ENCODE assay signal across 27 cellular contexts in the genomic region with DNA sequence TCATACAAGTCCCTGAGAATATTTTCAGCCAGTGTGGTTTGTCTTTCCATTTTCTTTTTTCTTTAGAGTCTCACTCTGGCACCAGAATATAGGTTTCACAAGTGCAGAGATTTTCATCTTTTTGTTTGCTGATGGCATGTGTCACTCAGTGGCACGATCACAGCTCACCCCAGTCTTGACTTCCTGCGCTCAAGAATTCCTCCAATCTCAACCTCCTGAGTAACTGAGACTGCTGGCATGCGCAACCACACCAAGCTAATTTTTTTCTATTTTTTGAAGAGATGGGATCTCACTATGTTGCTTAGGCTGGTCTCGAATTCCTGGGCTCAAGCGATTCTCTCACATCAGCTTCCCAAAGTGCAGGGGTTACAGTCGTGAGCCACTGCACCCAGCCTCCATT. TPM values are rescaled to one million over a fixed set of nuclear protein-coding genes. Genes with fewer than 3 reads are reported as not detected.
DNase-seq lines count a peak whose midpoint lies in the region; ATAC-seq and TF ChIP-seq lines count a peak whose summit lies in the region.
"Had no signal": no experiment of that assay in that cellular context is flagged by ENCODE, and none has a peak within 500 bp of the region (broad histone marks: within the 10 kb centered on the region; RNA-seq: fewer than 3 reads in every experiment).

No MANE protein-coding gene starts in this region.

- DNase-seq in RWPE2 (ENCODE audit: low spot score): no peak
- no peak for DNase-seq in chondrocyte (ENCODE audit: low spot score)
- DNase-seq in trophoblast cell: peak; percentile 68 to 89
- no peak for DNase-seq in SK-N-SH
- no peak for DNase-seq in NCI-H510A treated with DMSO at 0.1 percent for 48 hours (lab: John Stamatoyannopoulos, UW)
- DNase-seq in stimulated activated CD8-positive, alpha-beta memory T cell treated with anti-CD3 and anti-CD28 coated beads, Interleukin-4, amount 100 ng/mL, for 48 hours: no peak
- no peak for DNase-seq in kidney glomerular epithelial cell (lab: John Stamatoyannopoulos, UW)
- DNase-seq: Caco-2; CD8-positive, alpha-beta T cell; DMS 273 treated with DMSO at 0.1 percent for 48 hours; DMS79; EL; GDM1; Karpas-422; NCI-H1092 treated with DMSO at 0.1 percent for 48 hours; NCI-H1436 treated with DMSO at 0.1 percent for 48 hours; NCI-H187 treated with DMSO at 0.1 percent for 48 hours; NCI-H2171 treated with DMSO at 0.1 percent for 48 hours; NCI-H524 treated with DMSO at 0.1 percent for 48 hours; NCI-H774 had no signal

- H3K36me3 Mint-ChIP-seq in chondrocyte (ENCODE audit: low read depth): peaks cover 11% of the 10 kb centered on the region

- no peak for TF ChIP-seq CTCF in RWPE2 (IDR thresholded peaks at IDR 0.05; ENCODE audit: poor library complexity, severe bottlenecking)
- no peak for TF ChIP-seq CTCF in chondrocyte (IDR thresholded peaks at IDR 0.05)
- no peak for TF ChIP-seq CTCF in SK-N-SH (IDR thresholded peaks at IDR 0.05)

- H3K4me3 ChIP-seq in RWPE2 (ENCODE audit: severe bottlenecking) (no peak overlapping the region), trophoblast cell (ENCODE audit: low read depth, low read length) (no peak overlapping the region), SK-N-SH (ENCODE audit: low read depth in 2 of 2, low read length in 1 of 2) (no peak overlapping the region)
- H3K4me3 ChIP-seq: GM12878, SJSA1 had no signal

- no peak overlapping the region for H2BK12ac ChIP-seq in trophoblast cell (ENCODE audit: low read length)

- no peaks in the 10 kb centered on the region for H4K20me1 ChIP-seq in SK-N-SH (ENCODE audit: insufficient read depth)

- H3K27me3 Mint-ChIP-seq in chondrocyte (ENCODE audit: low read depth): no peaks in the 10 kb centered on the region
- H3K27me3 Mint-ChIP-seq: B cell had no signal

- no peaks in the 10 kb centered on the region for H3F3A ChIP-seq in SK-N-SH (replicated peaks; ENCODE audit: insufficient read depth)

- no peak overlapping the region for H3K18ac ChIP-seq in trophoblast cell (ENCODE audit: low read length)

- peak overlapping the region; percentile 93 for H3K27ac Mint-ChIP-seq in chondrocyte (ENCODE audit: unreplicated experiment)
- H3K27ac Mint-ChIP-seq: B cell; CD8-positive, alpha-beta T cell had no signal

- H3K27me3 ChIP-seq in RWPE2 (ENCODE audit: insufficient read depth, poor library complexity, severe bottlenecking) (no peaks in the 10 kb centered on the region), trophoblast cell (ENCODE audit: insufficient read depth, low read length) (no peaks in the 10 kb centered on the region), SK-N-SH (ENCODE audit: insufficient read depth) (no peaks in the 10 kb centered on the region)
- H3K27me3 ChIP-seq: SJSA1 had no signal

- H3K9me3 Mint-ChIP-seq in chondrocyte (ENCODE audit: low read depth): no peaks in the 10 kb centered on the region
- H3K9me3 Mint-ChIP-seq: CD8-positive, alpha-beta T cell had no signal

- H3K36me3 ChIP-seq in RWPE2 (ENCODE audit: low read depth) (peaks cover 22% of the 10 kb centered on the region), trophoblast cell (ENCODE audit: control insufficient read depth in 1 of 2, insufficient read depth in 2 of 2, low read length in 2 of 2) (peaks cover 0 to 5% of the 10 kb centered on the region in 2 experiments), SK-N-SH (replicated peaks in 1 of 2; ENCODE audit: control insufficient read depth in 1 of 2, insufficient read depth in 2 of 2, low read length in 1 of 2) (peaks cover 4 to 12% of the 10 kb centered on the region in 2 experiments)

- no peak overlapping the region for H2BK120ac ChIP-seq in trophoblast cell (ENCODE audit: insufficient read depth, low read length, poor library complexity)

- H3K9me3 ChIP-seq in RWPE2 (ENCODE audit: severe bottlenecking) (no peaks in the 10 kb centered on the region), trophoblast cell (ENCODE audit: insufficient read depth, low read depth, low read length) (no peaks in the 10 kb centered on the region), SK-N-SH (no peaks in the 10 kb centered on the region)
- H3K9me3 ChIP-seq: Caco-2, SJSA1 had no signal

- H3K14ac ChIP-seq in trophoblast cell (ENCODE audit: low read length): no peak overlapping the region

- no peak overlapping the region for H3K4ac ChIP-seq in trophoblast cell (ENCODE audit: low read depth, low read length)

- H3K4me1 ChIP-seq in RWPE2 (ENCODE audit: insufficient read depth, poor library complexity, severe bottlenecking): peaks cover 22% of the 10 kb centered on the region
- no peaks in the 10 kb centered on the region for H3K4me1 ChIP-seq in trophoblast cell (ENCODE audit: control insufficient read depth in 1 of 2, insufficient read depth in 2 of 2, low read length in 2 of 2)
- no peaks in the 10 kb centered on the region; a peak in 1 of 4 replicates for H3K4me1 ChIP-seq in SK-N-SH (ENCODE audit: control insufficient read depth in 1 of 2, insufficient read depth in 2 of 2, low read depth in 1 of 2, low read length in 1 of 2)
- H3K4me1 ChIP-seq: SJSA1 had no signal

- no peaks in the 10 kb centered on the region for H3K79me2 ChIP-seq in trophoblast cell (ENCODE audit: control insufficient read depth, insufficient read depth, low read length, poor library complexity)
- H3K79me2 ChIP-seq in SK-N-SH (ENCODE audit: insufficient read depth): peaks cover 39% of the 10 kb centered on the region; the same call in 1 of the 2 replicates

- no peak for TF ChIP-seq EP300 in SK-N-SH (IDR thresholded peaks at IDR 0.05; ENCODE audit: borderline replicate concordance in 1 of 2, low read depth in 1 of 2, low read length in 1 of 2)

- no peak overlapping the region for H3K4me3 Mint-ChIP-seq in chondrocyte (ENCODE audit: unreplicated experiment)
- H3K4me3 Mint-ChIP-seq: B cell; CD8-positive, alpha-beta T cell had no signal

- H2BK5ac ChIP-seq in trophoblast cell (ENCODE audit: low read depth, low read length, poor library complexity): no peak overlapping the region

- peaks cover 70% of the 10 kb centered on the region for H3K4me1 Mint-ChIP-seq in chondrocyte (ENCODE audit: low read depth)
- H3K4me1 Mint-ChIP-seq: B cell had no signal

- WGBS in trophoblast cell (ENCODE audit: extremely low coverage, insufficient coverage, insufficient read length): no CpG with 5 or more reads among the region's 6 CpGs
- 94% methylated on average over 6 of the region's 6 CpGs for WGBS in SK-N-SH (ENCODE audit: low lambda C conversion rate)

- H2AFZ ChIP-seq in trophoblast cell (ENCODE audit: insufficient read depth, low read length, poor library complexity) (no peak overlapping the region), SK-N-SH (ENCODE audit: low read depth) (no peak overlapping the region)

- H4K8ac ChIP-seq in trophoblast cell (ENCODE audit: low read depth, low read length): no peak overlapping the region

- POLR2A ChIA-PET in SK-N-SH (lab: Yijun Ruan, JAX): interaction anchor here (0.6 kb wide), 1 partner anchor 1687 kb away, joined by 3 read pairs; no protein-coding TSS in a partner anchor

- no peak for TF ChIP-seq RAD21 in SK-N-SH (IDR thresholded peaks at IDR 0.05; ENCODE audit: low read length)

- H4K12ac ChIP-seq in trophoblast cell (ENCODE audit: low read depth, low read length): no peak overlapping the region

- no peak overlapping the region for H3K4me2 ChIP-seq in trophoblast cell (ENCODE audit: low read length)
- no peak overlapping the region for H3K4me2 ChIP-seq in SK-N-SH

- ATAC-seq in RWPE2 (ENCODE audit: low read depth): peak; percentile 88
- ATAC-seq: CD8-positive, alpha-beta T cell; GM12878; HCT116; Right ventricle myocardium inferior had no signal

- no peak overlapping the region for H3K9ac ChIP-seq in trophoblast cell (ENCODE audit: low read length)
- no peak overlapping the region for H3K9ac ChIP-seq in SK-N-SH

- no peak overlapping the region for H3K23ac ChIP-seq in trophoblast cell (ENCODE audit: low read length)

- no peaks in the 10 kb centered on the region for H3K79me1 ChIP-seq in trophoblast cell (ENCODE audit: low read length)

- no peak overlapping the region for H4K91ac ChIP-seq in trophoblast cell (ENCODE audit: low read depth, low read length)

- CTCF ChIA-PET in SK-N-SH (lab: Yijun Ruan, JAX): no interaction called here

- H2AK5ac ChIP-seq in trophoblast cell (ENCODE audit: low read length): no peak overlapping the region

- H3K27ac ChIP-seq in RWPE2 (ENCODE audit: poor library complexity, severe bottlenecking) (peak overlapping the region; percentile 86), trophoblast cell (ENCODE audit: low read depth, low read length) (no peak overlapping the region), SK-N-SH (ENCODE audit: low read depth in 2 of 2, low read length in 1 of 2) (no peak overlapping the region)
- H3K27ac ChIP-seq: C4-2B, HL-60, SJSA1 had no signal

- H3K9me2 ChIP-seq in SK-N-SH: no peaks in the 10 kb centered on the region

TF ChIP-seq in SK-N-SH, 30 proteins besides CTCF, POLR2A, EP300 and RAD21:
- TF ChIP-seq YY1 (IDR thresholded peaks at IDR 0.05; ENCODE audit: low read depth) (no peak), GATA2 (CRISPR knock-in tag; IDR thresholded peaks at IDR 0.05) (no peak), MEF2A (IDR thresholded peaks at IDR 0.05; ENCODE audit: borderline replicate concordance, low read depth) (no peak)
TF ChIP-seq in SK-N-SH: peak in this region for 0.

RNA-seq across cellular contexts. Expression of a gene that starts 23.9 kb away (rescaled TPM):
- 37.9 to 41.4 TPM (median 38.7 TPM) in 3 replicates for total RNA-seq in chondrocyte
- polyA plus RNA-seq in trophoblast cell (2013): 12.2 and 13.5 TPM in 2 replicates
- 3.3 and 6.2 TPM in 2 replicates for polyA plus RNA-seq in SK-N-SH (2012; rRNA removed)
- 5.0 and 7.0 TPM in 2 replicates for polyA plus RNA-seq in SK-N-SH (2012; cell fraction: cytosol; rRNA removed)
- polyA plus RNA-seq in SK-N-SH (2012; cell fraction: nucleus; rRNA removed): 3.2 and 4.5 TPM in 2 replicates

Comparison
In these comparisons a context has a peak if more than half of its experiments do, and no peak if none do; other contexts are left out.
1. DNase-seq: peak in trophoblast cell (2 of 2); none in RWPE2 (single experiment), chondrocyte (single experiment), SK-N-SH (single experiment), NCI-H510A treated with DMSO at 0.1 percent for 48 hours (single experiment), stimulated activated CD8-positive, alpha-beta memory T cell treated with anti-CD3 and anti-CD28 coated beads, Interleukin-4, amount 100 ng/mL, for 48 hours (single experiment) and kidney glomerular epithelial cell (single experiment).